ENCODE assay signal across 1 cellular context in genomic region chr9:70563437-70564204, GRCh38.
A peak's percentile ranks its signal among the peaks of the same experiment; 100 is the strongest.
TF ChIP-seq lines count a peak whose summit lies in the region.

No MANE protein-coding gene starts in this region.

TF ChIP-seq in GM12878, 131 proteins besides CTCF, POLR2A, EP300 and RAD21 (continued from another document):
- TF ChIP-seq REST (IDR thresholded peaks at IDR 0.05; ENCODE audit: low read depth, low read length) (no peak), STAT3 (IDR thresholded peaks at IDR 0.05; ENCODE audit: low read depth, low read length) (no peak; the same call in 1 of the 2 replicates), ATF7 (IDR thresholded peaks at IDR 0.05; ENCODE audit: low read depth) (peak; percentile 93), ZNF687 (IDR thresholded peaks at IDR 0.05) (no peak), POLR2AphosphoS5 (IDR thresholded peaks at IDR 0.05; ENCODE audit: low read length) (no peak), NFXL1 (IDR thresholded peaks at IDR 0.05; ENCODE audit: borderline replicate concordance) (no peak), EZH2 (IDR thresholded peaks at IDR 0.05; ENCODE audit: borderline replicate concordance, control insufficient read depth, low read depth, low read length) (0 out of 2 replicates have a peak, but pooled peaks have one; percentile 83), BCL11A (IDR thresholded peaks at IDR 0.05; ENCODE audit: low read depth, low read length) (peak; percentile 99), SIN3A (IDR thresholded peaks at IDR 0.05; ENCODE audit: low read depth, low read length) (no peak), PAX5 (IDR thresholded peaks at IDR 0.05; ENCODE audit: borderline replicate concordance, low read depth, low read length) (peak; percentile 95), IKZF2 (IDR thresholded peaks at IDR 0.05) (peak; percentile 94 to 95), CREM (IDR thresholded peaks at IDR 0.05; ENCODE audit: low read depth) (peak; percentile 83), GATAD2B (conservative IDR thresholded peaks at IDR 0.05; ENCODE audit: low read depth) (peak; percentile 90), GABPA (IDR thresholded peaks at IDR 0.05; ENCODE audit: low read depth) (peak; percentile 70), IRF4 (IDR thresholded peaks at IDR 0.05; ENCODE audit: low read depth, low read length) (peak; percentile 98), BMI1 (IDR thresholded peaks at IDR 0.05; ENCODE audit: borderline replicate concordance) (peak; percentile 77), DPF2 (IDR thresholded peaks at IDR 0.05) (peak; percentile 96), CBX5 (IDR thresholded peaks at IDR 0.05; ENCODE audit: low read depth) (peak; percentile 77), TARDBP (IDR thresholded peaks at IDR 0.05; ENCODE audit: borderline replicate concordance) (no peak), CHD4 (IDR thresholded peaks at IDR 0.05) (no peak), JUND (IDR thresholded peaks at IDR 0.05; ENCODE audit: low read depth, low read length) (peak; percentile 78), YY1 (IDR thresholded peaks at IDR 0.05; ENCODE audit: low read depth, low read length) (no peak), SUZ12 (IDR thresholded peaks at IDR 0.05; ENCODE audit: unreplicated experiment) (no peak), MXI1 (IDR thresholded peaks at IDR 0.05; ENCODE audit: low read depth, low read length) (0 out of 2 replicates have a peak, but pooled peaks have one; percentile 48), CEBPB (IDR thresholded peaks at IDR 0.05; ENCODE audit: borderline replicate concordance in 1 of 2, low read depth in 2 of 2, low read length in 2 of 2) (no peak; a peak in 1 of 4 replicates), EED (IDR thresholded peaks at IDR 0.05; ENCODE audit: low read depth) (peak; percentile 82), RCOR1 (conservative IDR thresholded peaks at IDR 0.05; ENCODE audit: low read depth, low read length) (no peak), SMAD5 (IDR thresholded peaks at IDR 0.05; ENCODE audit: low read depth) (no peak), CBFB (IDR thresholded peaks at IDR 0.05; ENCODE audit: low read depth) (peak; percentile 94), FOXM1 (IDR thresholded peaks at IDR 0.05; ENCODE audit: low read depth, low read length) (peak; percentile 89)
- TF ChIP-seq, protein P1, sequence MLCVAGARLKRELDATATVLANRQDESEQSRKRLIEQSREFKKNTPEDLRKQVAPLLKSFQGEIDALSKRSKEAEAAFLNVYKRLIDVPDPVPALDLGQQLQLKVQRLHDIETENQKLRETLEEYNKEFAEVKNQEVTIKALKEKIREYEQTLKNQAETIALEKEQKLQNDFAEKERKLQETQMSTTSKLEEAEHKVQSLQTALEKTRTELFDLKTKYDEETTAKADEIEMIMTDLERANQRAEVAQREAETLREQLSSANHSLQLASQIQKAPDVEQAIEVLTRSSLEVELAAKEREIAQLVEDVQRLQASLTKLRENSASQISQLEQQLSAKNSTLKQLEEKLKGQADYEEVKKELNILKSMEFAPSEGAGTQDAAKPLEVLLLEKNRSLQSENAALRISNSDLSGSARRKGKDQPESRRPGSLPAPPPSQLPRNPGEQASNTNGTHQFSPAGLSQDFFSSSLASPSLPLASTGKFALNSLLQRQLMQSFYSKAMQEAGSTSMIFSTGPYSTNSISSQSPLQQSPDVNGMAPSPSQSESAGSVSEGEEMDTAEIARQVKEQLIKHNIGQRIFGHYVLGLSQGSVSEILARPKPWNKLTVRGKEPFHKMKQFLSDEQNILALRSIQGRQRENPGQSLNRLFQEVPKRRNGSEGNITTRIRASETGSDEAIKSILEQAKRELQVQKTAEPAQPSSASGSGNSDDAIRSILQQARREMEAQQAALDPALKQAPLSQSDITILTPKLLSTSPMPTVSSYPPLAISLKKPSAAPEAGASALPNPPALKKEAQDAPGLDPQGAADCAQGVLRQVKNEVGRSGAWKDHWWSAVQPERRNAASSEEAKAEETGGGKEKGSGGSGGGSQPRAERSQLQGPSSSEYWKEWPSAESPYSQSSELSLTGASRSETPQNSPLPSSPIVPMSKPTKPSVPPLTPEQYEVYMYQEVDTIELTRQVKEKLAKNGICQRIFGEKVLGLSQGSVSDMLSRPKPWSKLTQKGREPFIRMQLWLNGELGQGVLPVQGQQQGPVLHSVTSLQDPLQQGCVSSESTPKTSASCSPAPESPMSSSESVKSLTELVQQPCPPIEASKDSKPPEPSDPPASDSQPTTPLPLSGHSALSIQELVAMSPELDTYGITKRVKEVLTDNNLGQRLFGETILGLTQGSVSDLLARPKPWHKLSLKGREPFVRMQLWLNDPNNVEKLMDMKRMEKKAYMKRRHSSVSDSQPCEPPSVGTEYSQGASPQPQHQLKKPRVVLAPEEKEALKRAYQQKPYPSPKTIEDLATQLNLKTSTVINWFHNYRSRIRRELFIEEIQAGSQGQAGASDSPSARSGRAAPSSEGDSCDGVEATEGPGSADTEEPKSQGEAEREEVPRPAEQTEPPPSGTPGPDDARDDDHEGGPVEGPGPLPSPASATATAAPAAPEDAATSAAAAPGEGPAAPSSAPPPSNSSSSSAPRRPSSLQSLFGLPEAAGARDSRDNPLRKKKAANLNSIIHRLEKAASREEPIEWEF (IDR thresholded peaks at IDR 0.05; ENCODE audit: insufficient replicate concordance, low read depth, low read length) = peak; percentile 100
- TF ChIP-seq, protein P2, sequence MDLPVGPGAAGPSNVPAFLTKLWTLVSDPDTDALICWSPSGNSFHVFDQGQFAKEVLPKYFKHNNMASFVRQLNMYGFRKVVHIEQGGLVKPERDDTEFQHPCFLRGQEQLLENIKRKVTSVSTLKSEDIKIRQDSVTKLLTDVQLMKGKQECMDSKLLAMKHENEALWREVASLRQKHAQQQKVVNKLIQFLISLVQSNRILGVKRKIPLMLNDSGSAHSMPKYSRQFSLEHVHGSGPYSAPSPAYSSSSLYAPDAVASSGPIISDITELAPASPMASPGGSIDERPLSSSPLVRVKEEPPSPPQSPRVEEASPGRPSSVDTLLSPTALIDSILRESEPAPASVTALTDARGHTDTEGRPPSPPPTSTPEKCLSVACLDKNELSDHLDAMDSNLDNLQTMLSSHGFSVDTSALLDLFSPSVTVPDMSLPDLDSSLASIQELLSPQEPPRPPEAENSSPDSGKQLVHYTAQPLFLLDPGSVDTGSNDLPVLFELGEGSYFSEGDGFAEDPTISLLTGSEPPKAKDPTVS (IDR thresholded peaks at IDR 0.05; ENCODE audit: low read depth, low read length) = no peak
- TF ChIP-seq, protein P3, sequence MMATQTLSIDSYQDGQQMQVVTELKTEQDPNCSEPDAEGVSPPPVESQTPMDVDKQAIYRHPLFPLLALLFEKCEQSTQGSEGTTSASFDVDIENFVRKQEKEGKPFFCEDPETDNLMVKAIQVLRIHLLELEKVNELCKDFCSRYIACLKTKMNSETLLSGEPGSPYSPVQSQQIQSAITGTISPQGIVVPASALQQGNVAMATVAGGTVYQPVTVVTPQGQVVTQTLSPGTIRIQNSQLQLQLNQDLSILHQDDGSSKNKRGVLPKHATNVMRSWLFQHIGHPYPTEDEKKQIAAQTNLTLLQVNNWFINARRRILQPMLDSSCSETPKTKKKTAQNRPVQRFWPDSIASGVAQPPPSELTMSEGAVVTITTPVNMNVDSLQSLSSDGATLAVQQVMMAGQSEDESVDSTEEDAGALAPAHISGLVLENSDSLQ (IDR thresholded peaks at IDR 0.05) = peak; percentile 85
- TF ChIP-seq, protein P4, sequence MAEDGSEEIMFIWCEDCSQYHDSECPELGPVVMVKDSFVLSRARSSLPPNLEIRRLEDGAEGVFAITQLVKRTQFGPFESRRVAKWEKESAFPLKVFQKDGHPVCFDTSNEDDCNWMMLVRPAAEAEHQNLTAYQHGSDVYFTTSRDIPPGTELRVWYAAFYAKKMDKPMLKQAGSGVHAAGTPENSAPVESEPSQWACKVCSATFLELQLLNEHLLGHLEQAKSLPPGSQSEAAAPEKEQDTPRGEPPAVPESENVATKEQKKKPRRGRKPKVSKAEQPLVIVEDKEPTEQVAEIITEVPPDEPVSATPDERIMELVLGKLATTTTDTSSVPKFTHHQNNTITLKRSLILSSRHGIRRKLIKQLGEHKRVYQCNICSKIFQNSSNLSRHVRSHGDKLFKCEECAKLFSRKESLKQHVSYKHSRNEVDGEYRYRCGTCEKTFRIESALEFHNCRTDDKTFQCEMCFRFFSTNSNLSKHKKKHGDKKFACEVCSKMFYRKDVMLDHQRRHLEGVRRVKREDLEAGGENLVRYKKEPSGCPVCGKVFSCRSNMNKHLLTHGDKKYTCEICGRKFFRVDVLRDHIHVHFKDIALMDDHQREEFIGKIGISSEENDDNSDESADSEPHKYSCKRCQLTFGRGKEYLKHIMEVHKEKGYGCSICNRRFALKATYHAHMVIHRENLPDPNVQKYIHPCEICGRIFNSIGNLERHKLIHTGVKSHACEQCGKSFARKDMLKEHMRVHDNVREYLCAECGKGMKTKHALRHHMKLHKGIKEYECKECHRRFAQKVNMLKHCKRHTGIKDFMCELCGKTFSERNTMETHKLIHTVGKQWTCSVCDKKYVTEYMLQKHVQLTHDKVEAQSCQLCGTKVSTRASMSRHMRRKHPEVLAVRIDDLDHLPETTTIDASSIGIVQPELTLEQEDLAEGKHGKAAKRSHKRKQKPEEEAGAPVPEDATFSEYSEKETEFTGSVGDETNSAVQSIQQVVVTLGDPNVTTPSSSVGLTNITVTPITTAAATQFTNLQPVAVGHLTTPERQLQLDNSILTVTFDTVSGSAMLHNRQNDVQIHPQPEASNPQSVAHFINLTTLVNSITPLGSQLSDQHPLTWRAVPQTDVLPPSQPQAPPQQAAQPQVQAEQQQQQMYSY (CRISPR knock-in tag; IDR thresholded peaks at IDR 0.05) = no peak
- TF ChIP-seq, protein P5, sequence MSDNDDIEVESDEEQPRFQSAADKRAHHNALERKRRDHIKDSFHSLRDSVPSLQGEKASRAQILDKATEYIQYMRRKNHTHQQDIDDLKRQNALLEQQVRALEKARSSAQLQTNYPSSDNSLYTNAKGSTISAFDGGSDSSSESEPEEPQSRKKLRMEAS (IDR thresholded peaks at IDR 0.05; ENCODE audit: low read depth, low read length) = no peak
- TF ChIP-seq, protein P6, sequence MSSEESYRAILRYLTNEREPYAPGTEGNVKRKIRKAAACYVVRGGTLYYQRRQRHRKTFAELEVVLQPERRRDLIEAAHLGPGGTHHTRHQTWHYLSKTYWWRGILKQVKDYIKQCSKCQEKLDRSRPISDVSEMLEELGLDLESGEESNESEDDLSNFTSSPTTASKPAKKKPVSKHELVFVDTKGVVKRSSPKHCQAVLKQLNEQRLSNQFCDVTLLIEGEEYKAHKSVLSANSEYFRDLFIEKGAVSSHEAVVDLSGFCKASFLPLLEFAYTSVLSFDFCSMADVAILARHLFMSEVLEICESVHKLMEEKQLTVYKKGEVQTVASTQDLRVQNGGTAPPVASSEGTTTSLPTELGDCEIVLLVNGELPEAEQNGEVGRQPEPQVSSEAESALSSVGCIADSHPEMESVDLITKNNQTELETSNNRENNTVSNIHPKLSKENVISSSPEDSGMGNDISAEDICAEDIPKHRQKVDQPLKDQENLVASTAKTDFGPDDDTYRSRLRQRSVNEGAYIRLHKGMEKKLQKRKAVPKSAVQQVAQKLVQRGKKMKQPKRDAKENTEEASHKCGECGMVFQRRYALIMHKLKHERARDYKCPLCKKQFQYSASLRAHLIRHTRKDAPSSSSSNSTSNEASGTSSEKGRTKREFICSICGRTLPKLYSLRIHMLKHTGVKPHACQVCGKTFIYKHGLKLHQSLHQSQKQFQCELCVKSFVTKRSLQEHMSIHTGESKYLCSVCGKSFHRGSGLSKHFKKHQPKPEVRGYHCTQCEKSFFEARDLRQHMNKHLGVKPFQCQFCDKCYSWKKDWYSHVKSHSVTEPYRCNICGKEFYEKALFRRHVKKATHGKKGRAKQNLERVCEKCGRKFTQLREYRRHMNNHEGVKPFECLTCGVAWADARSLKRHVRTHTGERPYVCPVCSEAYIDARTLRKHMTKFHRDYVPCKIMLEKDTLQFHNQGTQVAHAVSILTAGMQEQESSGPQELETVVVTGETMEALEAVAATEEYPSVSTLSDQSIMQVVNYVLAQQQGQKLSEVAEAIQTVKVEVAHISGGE (CRISPR knock-in tag; IDR thresholded peaks at IDR 0.05) = no peak
